ENCODE assay signal across 9 cellular contexts in genomic region chr3:58117561-58118305, GRCh38.
DNase-seq lines count a peak whose midpoint lies in the region; ATAC-seq and TF ChIP-seq lines count a peak whose summit lies in the region.
"Had no signal": no experiment of that assay in that cellular context is flagged by ENCODE, and none has a peak within 500 bp of the region (broad histone marks: within the 10 kb centered on the region; RNA-seq: fewer than 3 reads in every experiment).

No MANE protein-coding gene starts in this region.

- H3K27ac Mint-ChIP-seq in memory B cell: peak overlapping the region; percentile 88

- peaks cover 41% of the 10 kb centered on the region for H3K4me1 ChIP-seq in suprapubic skin

- WGBS in suprapubic skin: 40% methylated on average over 11 of the region's 15 CpGs

- H3K36me3 ChIP-seq in suprapubic skin: peaks cover 67% of the 10 kb centered on the region

- H3K4me3 ChIP-seq in LNCaP clone FGC (ENCODE audit: low read depth, low read length) (no peak overlapping the region), coronary artery (peak overlapping the region; percentile 15), suprapubic skin (no peak overlapping the region)

- no peak for ATAC-seq in memory B cell (ENCODE audit: low read depth)

- TF ChIP-seq EP300 in suprapubic skin (IDR thresholded peaks at IDR 0.05): no peak

- TF ChIP-seq CTCF in LNCaP clone FGC (IDR thresholded peaks at IDR 0.05; ENCODE audit: control insufficient read depth, extremely low read depth, insufficient read depth): no peak
- no peak for TF ChIP-seq CTCF in coronary artery (IDR thresholded peaks at IDR 0.05)
- TF ChIP-seq CTCF in suprapubic skin (IDR thresholded peaks at IDR 0.05): no peak

- no peaks in the 10 kb centered on the region for H3K27me3 ChIP-seq in suprapubic skin

- no peak for TF ChIP-seq POLR2A in suprapubic skin (IDR thresholded peaks at IDR 0.05)

- intact Hi-C loops in head of caudate nucleus (cut with DNase I): no loop called here

- H3K4me1 Mint-ChIP-seq in memory B cell: peaks cover 40% of the 10 kb centered on the region

- H3K36me3 Mint-ChIP-seq in memory B cell: peaks cover 27% of the 10 kb centered on the region

- no peaks in the 10 kb centered on the region for H3K9me3 Mint-ChIP-seq in memory B cell
- H3K9me3 Mint-ChIP-seq: activated naive CD4-positive, alpha-beta T cell treated with anti-CD3 and anti-CD28 coated beads, Interleukin-2, amount 50 U/mL, for 24 hours had no signal

- H3K27me3 Mint-ChIP-seq in memory B cell: no peaks in the 10 kb centered on the region
- H3K27me3 Mint-ChIP-seq: activated naive CD4-positive, alpha-beta T cell treated with anti-CD3 and anti-CD28 coated beads, Interleukin-2, amount 50 U/mL, for 24 hours had no signal

- no peak overlapping the region for H3K4me3 Mint-ChIP-seq in memory B cell
- H3K4me3 Mint-ChIP-seq: activated naive CD4-positive, alpha-beta T cell treated with anti-CD3 and anti-CD28 coated beads, Interleukin-2, amount 50 U/mL, for 24 hours had no signal

- DNase-seq in LNCaP clone FGC (ENCODE audit: low read depth) (peak; percentile 79), coronary artery (ENCODE audit: low spot score) (no peak), memory B cell (ENCODE audit: low spot score in 2 of 2) (no peak), suprapubic skin (ENCODE audit: low spot score in 2 of 2) (no peak), NCI-H2029 treated with DMSO at 0.1 percent for 48 hours (lab: John Stamatoyannopoulos, UW) (no peak), head of caudate nucleus (no peak)
- DNase-seq in activated CD4-positive, CD25-positive, alpha-beta regulatory T cell treated with anti-CD3 and anti-CD28 coated beads, Interleukin-2, amount 50 U/mL, for 72 hours: no peak
- no peak for DNase-seq in activated CD4-positive, alpha-beta T cell treated with anti-CD3 and anti-CD28 coated beads for 4 hours

- H3K27ac ChIP-seq in coronary artery (peak overlapping the region; percentile 42 to 61), suprapubic skin (peak overlapping the region; percentile 26)

- H3K9me3 ChIP-seq in suprapubic skin: no peaks in the 10 kb centered on the region
